8 cellular contexts compared by ENCODE assay signal in the genomic region with DNA sequence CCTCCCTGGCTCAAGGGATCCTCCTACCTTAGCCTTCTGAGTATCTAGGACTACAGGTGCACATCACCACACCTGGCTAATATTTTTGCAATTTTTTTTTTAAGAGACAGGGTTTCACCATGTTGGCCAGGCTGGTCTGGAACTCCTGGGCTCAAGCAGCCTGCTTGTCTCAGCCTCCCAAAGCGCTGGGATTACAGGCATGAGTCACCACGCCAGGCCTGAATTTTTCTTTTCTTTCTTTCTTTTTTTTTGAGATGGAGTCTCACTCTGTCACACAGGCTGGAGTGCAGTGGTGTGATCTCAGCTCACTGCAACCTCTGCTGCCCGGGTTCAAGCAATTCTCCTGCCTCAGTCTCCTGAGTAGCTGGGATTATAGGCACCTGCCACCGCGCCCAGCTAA.
DNase-seq lines count a peak whose midpoint lies in the region; ATAC-seq and TF ChIP-seq lines count a peak whose summit lies in the region.
"Not testable (repeated sequence)": the region's sequence is repeated elsewhere in the genome, so short reads cannot be mapped to it uniquely, and the experiment has no call there.

No MANE protein-coding gene starts in this region.

- H2AK5ac ChIP-seq in mesenchymal stem cell (ENCODE audit: low read length, severe bottlenecking) = not testable (repeated sequence)

- not testable (repeated sequence) for H2BK12ac ChIP-seq in mesenchymal stem cell (ENCODE audit: low read length in 2 of 2)

- peak; percentile 17 for ATAC-seq in esophagus mucosa

- peaks cover 14% of the 10 kb centered on the region; the same call in 1 of the 2 replicates for H3F3A ChIP-seq in GM23248 (ENCODE audit: insufficient read depth)
- H3F3A ChIP-seq in smooth muscle cell (ENCODE audit: low read depth) = peaks cover 19% of the 10 kb centered on the region

- H3K27me3 ChIP-seq in GM23248 (replicated peaks; ENCODE audit: insufficient read depth); MG63; adipocyte (replicated peaks; ENCODE audit: control insufficient read depth, insufficient read depth, low read length); hepatocyte; mesenchymal stem cell (ENCODE audit: control insufficient read depth in 1 of 2, insufficient read depth in 1 of 2, low read length in 2 of 2); smooth muscle cell (ENCODE audit: low read depth): not testable (repeated sequence)

- not testable (repeated sequence) for H2BK5ac ChIP-seq in mesenchymal stem cell (ENCODE audit: low read depth, low read length, poor library complexity, severe bottlenecking)

- not testable (repeated sequence) for H3K18ac ChIP-seq in mesenchymal stem cell (ENCODE audit: low read depth in 1 of 2, low read length in 2 of 2)

- H2BK15ac ChIP-seq in mesenchymal stem cell (ENCODE audit: low read depth, poor library complexity, severe bottlenecking) = not testable (repeated sequence)

- 43 to 50% methylated on average over 5 of the region's 5 CpGs for whole genome bisulfite sequencing in GM23248 (ENCODE audit: low coverage in 1 of 2, low lambda C conversion rate in 2 of 2, missing lambda C conversion rate in 2 of 2), 2 experiments
- 87% methylated on average over 5 of the region's 5 CpGs for WGBS in hepatocyte (ENCODE audit: low lambda C conversion rate, missing lambda C conversion rate)
- WGBS in mesenchymal stem cell = 90% methylated on average over 5 of the region's 5 CpGs
- WGBS in smooth muscle cell (ENCODE audit: low lambda C conversion rate) = 40% methylated on average over 5 of the region's 5 CpGs

- H2BK120ac ChIP-seq in mesenchymal stem cell (ENCODE audit: low read depth, low read length) = not testable (repeated sequence)

- H3K23ac ChIP-seq in mesenchymal stem cell (ENCODE audit: low read length in 2 of 2) = not testable (repeated sequence)

- H3K14ac ChIP-seq in mesenchymal stem cell (ENCODE audit: low read length in 2 of 2) = not testable (repeated sequence)

- not testable (repeated sequence) for H4K20me1 ChIP-seq in GM23248 (ENCODE audit: insufficient read depth); hepatocyte (ENCODE audit: insufficient read depth, poor library complexity, severe bottlenecking); smooth muscle cell (ENCODE audit: low read depth)

- H3K79me2 ChIP-seq in GM23248 (ENCODE audit: insufficient read depth); hepatocyte; smooth muscle cell (ENCODE audit: low read depth): not testable (repeated sequence)

- not testable (repeated sequence) for H3K9ac ChIP-seq in GM23248; adipocyte (ENCODE audit: low read length); mesenchymal stem cell (ENCODE audit: low read length); smooth muscle cell (ENCODE audit: low read depth)

- not testable (repeated sequence) for H4K8ac ChIP-seq in mesenchymal stem cell (ENCODE audit: low read length)

- H3K9me3 ChIP-seq in GM23248 (ENCODE audit: low read depth); MG63; adipocyte (ENCODE audit: control insufficient read depth, low read length); hepatocyte (ENCODE audit: low read depth); mesenchymal stem cell (ENCODE audit: control insufficient read depth, low read length); smooth muscle cell (replicated peaks; ENCODE audit: low read depth): not testable (repeated sequence)

- H3K4me3 ChIP-seq in GM23248; MG63; adipocyte (ENCODE audit: low read length); hepatocyte; mesenchymal stem cell (ENCODE audit: insufficient read depth in 1 of 2, low read depth in 1 of 2, low read length in 2 of 2); smooth muscle cell: not testable (repeated sequence)

- H3K79me1 ChIP-seq in mesenchymal stem cell (replicated peaks; ENCODE audit: low read length, poor library complexity, severe bottlenecking) = not testable (repeated sequence)

- not testable (repeated sequence) for H4K91ac ChIP-seq in mesenchymal stem cell (ENCODE audit: low read length)

- H3K36me3 ChIP-seq in GM23248 (ENCODE audit: low read depth); MG63; adipocyte (ENCODE audit: control insufficient read depth, insufficient read depth, low read length, severe bottlenecking); hepatocyte (replicated peaks; ENCODE audit: insufficient read depth, low read depth); mesenchymal stem cell (ENCODE audit: control insufficient read depth in 1 of 2, insufficient read depth in 2 of 2, low read depth in 1 of 2, low read length in 2 of 2); smooth muscle cell (ENCODE audit: low read depth): not testable (repeated sequence)

- in situ Hi-C loops in GM23248 (cut with MboI) = not testable (repeated sequence)

- not testable (repeated sequence) for H3K4me2 ChIP-seq in GM23248 (ENCODE audit: unreplicated experiment); hepatocyte; mesenchymal stem cell (ENCODE audit: low read length, poor library complexity, severe bottlenecking)
- peak overlapping the region; percentile 49 for H3K4me2 ChIP-seq in smooth muscle cell

- H3K4me1 ChIP-seq in GM23248 (ENCODE audit: insufficient read depth) = peaks cover 20% of the 10 kb centered on the region
- H3K4me1 ChIP-seq in adipocyte (ENCODE audit: control insufficient read depth, insufficient read depth, low read length) = peaks cover 34% of the 10 kb centered on the region
- H3K4me1 ChIP-seq in hepatocyte (ENCODE audit: insufficient read depth); mesenchymal stem cell (ENCODE audit: control insufficient read depth, insufficient read depth, low read depth, low read length); smooth muscle cell (ENCODE audit: low read depth): not testable (repeated sequence)

- H2AFZ ChIP-seq in GM23248; hepatocyte; mesenchymal stem cell (ENCODE audit: low read depth, low read length); smooth muscle cell (ENCODE audit: low read depth): not testable (repeated sequence)

- H3K9me2 ChIP-seq in GM23248 (ENCODE audit: insufficient read depth); hepatocyte (replicated peaks; ENCODE audit: insufficient read depth): not testable (repeated sequence)

- not testable (repeated sequence) for H3K27ac ChIP-seq in GM23248; mesenchymal stem cell (ENCODE audit: low read length, poor library complexity, severe bottlenecking)
- H3K27ac ChIP-seq in hepatocyte = peak overlapping the region; percentile 67
- H3K27ac ChIP-seq in smooth muscle cell (ENCODE audit: low read depth) = peak overlapping the region; percentile 57

- H3K4ac ChIP-seq in mesenchymal stem cell (ENCODE audit: low read depth in 1 of 2, low read length in 2 of 2) = not testable (repeated sequence)

- not testable (repeated sequence) for TF ChIP-seq CTCF in hepatocyte (IDR thresholded peaks at IDR 0.05; ENCODE audit: poor library complexity); smooth muscle cell (IDR thresholded peaks at IDR 0.05; ENCODE audit: borderline replicate concordance, insufficient read depth, poor library complexity, severe bottlenecking)

- DNase-seq in EH (ENCODE audit: low read depth) = peak; percentile 57
- peak; percentile 51 for DNase-seq in GM23248
- peak; percentile 51 for DNase-seq in MG63
- DNase-seq in adipocyte (ENCODE audit: low read depth) = peak; percentile 59
- peak; percentile 25 for DNase-seq in hepatocyte (ENCODE audit: low spot score)
- peak; percentile 18 for DNase-seq in mesenchymal stem cell
- DNase-seq in smooth muscle cell (lab: John Stamatoyannopoulos, UW; ENCODE audit: unreplicated experiment) = not testable (repeated sequence)
